ENCODE assay signal across 13 cellular contexts in genomic region chr7:111438369-111439289, GRCh38.
DNase-seq lines count a peak whose midpoint lies in the region; ATAC-seq and TF ChIP-seq lines count a peak whose summit lies in the region.
"Had no signal": no experiment of that assay in that cellular context is flagged by ENCODE, and none has a peak within 500 bp of the region (broad histone marks: within the 10 kb centered on the region; RNA-seq: fewer than 3 reads in every experiment).

No MANE protein-coding gene starts in this region.

- TF ChIP-seq CTCF in AG04449 (IDR thresholded peaks at IDR 0.05; ENCODE audit: insufficient read depth, low read length, missing control alignments) = no peak
- TF ChIP-seq CTCF in mammary epithelial cell (conservative IDR thresholded peaks at IDR 0.05 in 1 of 2, IDR thresholded peaks at IDR 0.05 in 1 of 2; ENCODE audit: extremely low read depth in 1 of 2, insufficient read depth in 1 of 2, low read depth in 1 of 2, low read length in 2 of 2) = no peak

- H3K4me3 ChIP-seq in AG04449 (ENCODE audit: low read depth, low read length) (no peak overlapping the region), mammary epithelial cell (replicated peaks in 1 of 3; ENCODE audit: insufficient read depth in 1 of 3, low read depth in 2 of 3, low read length in 3 of 3) (no peak overlapping the region)
- H3K4me3 ChIP-seq: stomach had no signal

- dilution Hi-C loops in mammary epithelial cell (cut with HindIII; ENCODE audit: low sequenced_read_pairs) = no loop called here

- DNase-seq in AG04449 (ENCODE audit: low read depth, low spot score) (peak; percentile 28), HPDE6-E6E7 (ENCODE audit: extremely low spot score) (peak; percentile 5), mammary epithelial cell (peak; percentile 21), kidney glomerular epithelial cell (lab: John Stamatoyannopoulos, UW) (peak; percentile 50), SIG-M5 treated with dmso at 0.1 percent for 504 hours (lab: John Stamatoyannopoulos, UW; ENCODE audit: unreplicated experiment) (no peak), NCI-H2107 treated with DMSO at 0.1 percent for 48 hours (lab: John Stamatoyannopoulos, UW; ENCODE audit: unreplicated experiment) (no peak), cerebellar cortex (ENCODE audit: low spot score) (no peak)
- DNase-seq: activated CD8-positive, alpha-beta T cell treated with anti-CD3 and anti-CD28 coated beads, Interleukin-2, amount 10 ng/mL, durations not matched to agents 7 days and 5 days; NCI-H446 treated with DMSO at 0.1 percent for 48 hours; stimulated activated CD4-positive, alpha-beta T cell treated with anti-CD3 and anti-CD28 coated beads, Interleukin-15, amount 100 ng/mL, for 24 hours; stomach; SW 1271 had no signal

- CTCF ChIA-PET in AG04449 (lab: Yijun Ruan, JAX) = interaction anchor here (1.1 kb wide), 1 partner anchor 14 kb away, joined by 3 read pairs; no protein-coding TSS in a partner anchor
- CTCF ChIA-PET in mammary epithelial cell (lab: Charles Lee; ENCODE audit: low non-redundant PET) = no interaction called here

- BruUV-seq in mammary epithelial cell (replicated peaks; lab: Mats Ljungman, UMichigan) = no TSS peak

- H3K27me3 ChIP-seq in mammary epithelial cell (ENCODE audit: insufficient read depth, low read length) = no peaks in the 10 kb centered on the region
- H3K27me3 ChIP-seq: stomach had no signal

- POLR2A ChIA-PET in AG04449 (lab: Yijun Ruan, JAX) = no interaction called here

- no peaks in the 10 kb centered on the region for H3K36me3 ChIP-seq in mammary epithelial cell (ENCODE audit: insufficient read depth, low read length)
- H3K36me3 ChIP-seq: stomach had no signal

- H3K79me2 ChIP-seq in mammary epithelial cell (ENCODE audit: insufficient read depth, low read length) = no peaks in the 10 kb centered on the region

- no peaks in the 10 kb centered on the region for H4K20me1 ChIP-seq in mammary epithelial cell (ENCODE audit: insufficient read depth, low read length)

- H3K27ac ChIP-seq in mammary epithelial cell (ENCODE audit: insufficient read depth, low read depth, low read length) = no peak overlapping the region
- H3K27ac ChIP-seq: stomach had no signal

- 66% methylated on average over 3 of the region's 3 CpGs for WGBS in mammary epithelial cell (ENCODE audit: low coverage, missing lambda C conversion rate)

- in situ Hi-C loops in mammary epithelial cell (cut with MboI; ENCODE audit: low sequenced_read_pairs in 2 of 2) = no loop called here

- no peaks in the 10 kb centered on the region for H3K9me3 ChIP-seq in mammary epithelial cell (replicated peaks; ENCODE audit: insufficient read depth, low read length)

- intact Hi-C loops in mammary epithelial cell (cut with micrococcal nuclease) = no loop called here

- H3K4me2 ChIP-seq in mammary epithelial cell (ENCODE audit: insufficient read depth, low read depth, low read length) = no peak overlapping the region

- H3K9ac ChIP-seq in mammary epithelial cell (ENCODE audit: insufficient read depth, low read length) = no peak overlapping the region

- no peaks in the 10 kb centered on the region for H3K4me1 ChIP-seq in mammary epithelial cell (ENCODE audit: insufficient read depth, low read length)

- no peak for ATAC-seq in HG02973 (IDR thresholded peaks at IDR 0.05; ENCODE audit: unreplicated experiment)
- ATAC-seq: activated CD8-positive, alpha-beta T cell treated with anti-CD3 and anti-CD28 coated beads, Interleukin-2, amount 10 ng/mL, durations not matched to agents 7 days and 5 days had no signal

- H2AFZ ChIP-seq in mammary epithelial cell (ENCODE audit: low read depth, low read length) = no peak overlapping the region

Comparison
In these comparisons a context has a peak if more than half of its experiments do, and no peak if none do; other contexts are left out.
1. DNase-seq: peak in AG04449 (single experiment), HPDE6-E6E7 (single experiment), mammary epithelial cell (single experiment) and kidney glomerular epithelial cell (single experiment); none in SIG-M5 treated with dmso at 0.1 percent for 504 hours (single experiment), NCI-H2107 treated with DMSO at 0.1 percent for 48 hours (single experiment) and cerebellar cortex (single experiment).